35 cellular contexts compared by ENCODE assay signal in the genomic region with DNA sequence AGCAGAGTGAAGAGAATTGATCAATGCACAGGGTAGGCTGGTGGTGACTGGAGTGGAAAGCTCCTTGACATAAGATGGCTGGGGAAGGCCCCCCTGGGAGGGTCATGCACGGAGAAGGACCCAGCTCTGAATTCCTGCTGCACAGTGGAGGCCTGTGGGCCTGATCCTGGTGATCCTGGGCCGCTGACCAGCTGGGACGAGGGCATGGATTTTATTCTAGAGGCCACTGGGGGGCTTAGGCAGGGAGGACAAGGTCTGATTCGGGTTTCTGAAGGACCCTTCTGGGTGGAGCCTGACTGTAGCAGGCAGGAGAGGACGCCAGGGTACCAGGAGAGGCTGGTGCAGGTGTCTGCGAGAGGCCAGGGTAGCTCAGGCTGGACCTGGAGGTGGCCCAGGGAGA. TPM values are rescaled to one million over a fixed set of nuclear protein-coding genes. Genes with fewer than 3 reads are reported as not detected.
"Had no signal": no experiment of that assay in that cellular context is flagged by ENCODE, and none has a peak within 500 bp of the region (broad histone marks: within the 10 kb centered on the region; RNA-seq: fewer than 3 reads in every experiment).

No MANE protein-coding gene starts in this region.

- H3K27me3 ChIP-seq: brain microvascular endothelial cell, MG63, SJCRH30 had no signal

- H3K4me3 ChIP-seq: cardiac muscle cell, MG63, SJCRH30, SK-N-MC had no signal

- H3K4me1 ChIP-seq: SJCRH30 had no signal

- H3K9me3 ChIP-seq: MG63, SJCRH30 had no signal

- ATAC-seq: activated CD8-positive, alpha-beta memory T cell treated with anti-CD3 and anti-CD28 coated beads, Interleukin-2, amount 10 ng/mL, durations not matched to agents 7 days and 5 days; activated naive CD8-positive, alpha-beta T cell treated with anti-CD3 and anti-CD28 coated beads, Interleukin-2, amount 50 U/mL, for 24 hours; Panc1 had no signal

- DNase-seq: activated CD4-positive, alpha-beta memory T cell treated with anti-CD3 and anti-CD28 coated beads, Interleukin-2, amount 10 ng/mL, durations not matched to agents 7 days and 5 days; activated CD4-positive, alpha-beta T cell treated with anti-CD3 and anti-CD28 coated beads for 1 hour; activated CD4-positive, alpha-beta T cell treated with anti-CD3 and anti-CD28 coated beads for 48 hours; activated CD4-positive, CD25-positive, alpha-beta regulatory T cell; activated CD8-positive, alpha-beta memory T cell treated with anti-CD3 and anti-CD28 coated beads for 24 hours; activated CD8-positive, alpha-beta memory T cell treated with anti-CD3 and anti-CD28 coated beads, Interleukin-2, amount 10 ng/mL, durations not matched to agents 7 days and 5 days; activated CD8-positive, alpha-beta memory T cell treated with anti-CD3 and anti-CD28 coated beads, Interleukin-2, amount 50 U/mL, for 48 hours; activated effector memory CD4-positive, alpha-beta T cell treated with Interleukin-2 at 50 U/mL for 16 hours; activated naive CD4-positive, alpha-beta T cell treated with anti-CD3 and anti-CD28 coated beads, Interleukin-2, amount 10 ng/mL, durations not matched to agents 7 days and 5 days; activated naive CD8-positive, alpha-beta T cell treated with anti-CD3 and anti-CD28 coated beads, Interleukin-2, amount 50 U/mL, for 24 hours; activated T-cell treated with anti-CD3 and anti-CD28 coated beads, Interleukin-2, amount 50 U/mL, for 48 hours; brain microvascular endothelial cell; Karpas-422; MG63; NCI-H1048; NCI-H1105 treated with DMSO at 0.1 percent for 48 hours; NCI-H1436; NCI-H1694; NCI-H1930; NCI-H2081 treated with DMSO at 0.1 percent for 48 hours; NCI-H226; NCI-H446 treated with DMSO at 0.1 percent for 48 hours; NCI-H524; NCI-H69; SHP77; SJCRH30; T1000; WERI-Rb-1 had no signal

- H3K36me3 ChIP-seq: brain microvascular endothelial cell, cardiac muscle cell, MG63, SJCRH30, WERI-Rb-1 had no signal

- H3K27ac ChIP-seq: brain microvascular endothelial cell, cardiac muscle cell, SJCRH30, SK-N-MC, WERI-Rb-1 had no signal

RNA-seq across cellular contexts. Expression of gene MPPED1, which starts 31.3 kb away (rescaled TPM):
- total RNA-seq: activated CD4-positive, alpha-beta memory T cell treated with anti-CD3 and anti-CD28 coated beads, Interleukin-2, amount 10 ng/mL, durations not matched to agents 7 days and 5 days; activated CD8-positive, alpha-beta memory T cell treated with anti-CD3 and anti-CD28 coated beads, Interleukin-2, amount 10 ng/mL, durations not matched to agents 7 days and 5 days; aorta; RPMI7951; SJCRH30; T-helper 1 cell treated with Interleukin-12 subunit alpha and Interleukin-12 subunit beta and Interleukin-4 antibody, amounts not matched to agents 30 ng/mL and 1 ng/mL, for 36 hours; T-helper 2 cell treated with Interferon-gamma antibody and Interleukin-4, amounts not matched to agents 100 ng/mL and 5 ng/mL, for 36 hours had no signal
